ENCODE assay signal across 2 cellular contexts in genomic region chr7:30634634-30635201, GRCh38.
A peak's percentile ranks its signal among the peaks of the same experiment; 100 is the strongest.
TF ChIP-seq lines count a peak whose summit lies in the region.

No MANE protein-coding gene starts in this region.

TF ChIP-seq in HepG2, 621 proteins besides CTCF, POLR2A, EP300 and RAD21:
- TF ChIP-seq KLF11 (CRISPR knock-in tag; IDR thresholded peaks at IDR 0.05) (no peak), RORA (CRISPR knock-in tag; IDR thresholded peaks at IDR 0.05) (no peak), FOXK2 (IDR thresholded peaks at IDR 0.05) (no peak), ZKSCAN1 (IDR thresholded peaks at IDR 0.05; ENCODE audit: low read length) (peak; percentile 58; the same call in 1 of the 2 replicates), SRF (IDR thresholded peaks at IDR 0.05; ENCODE audit: low read depth, low read length) (no peak), CEBPG (CRISPR knock-in tag; IDR thresholded peaks at IDR 0.05) (no peak), SSRP1 (CRISPR knock-in tag; IDR thresholded peaks at IDR 0.05) (0 out of 2 replicates have a peak, but pooled peaks have one; percentile 30)

TF ChIP-seq in IMR-90, 13 proteins besides CTCF, POLR2A, EP300 and RAD21:
- TF ChIP-seq FOS (IDR thresholded peaks at IDR 0.05; ENCODE audit: low read depth, low read length) = no peak
- no peak for TF ChIP-seq MAFK (IDR thresholded peaks at IDR 0.05; ENCODE audit: low read depth, low read length)
- TF ChIP-seq CEBPB (IDR thresholded peaks at IDR 0.05; ENCODE audit: low read depth, low read length) = no peak
- TF ChIP-seq ELK1 (IDR thresholded peaks at IDR 0.05; ENCODE audit: borderline replicate concordance, low read depth, low read length) = no peak
- TF ChIP-seq NFE2L2 (IDR thresholded peaks at IDR 0.05; ENCODE audit: low read depth, low read length) = no peak
TF ChIP-seq in IMR-90: peak in this region for 0.
